Comparison of ENCODE assay signal across 8 cellular contexts in genomic region chr19:48321372-48321621, GRCh38. TPM values are rescaled to one million over a fixed set of nuclear protein-coding genes. Genes with fewer than 3 reads are reported as not detected.
DNase-seq lines count a peak whose midpoint lies in the region; ATAC-seq, FAIRE-seq and TF ChIP-seq lines count a peak whose summit lies in the region.

No MANE protein-coding gene starts in this region.

- H3K4me1 ChIP-seq in right cardiac atrium (ENCODE audit: control insufficient read depth, insufficient read depth, low read length): no peaks in the 10 kb centered on the region

- no peaks in the 10 kb centered on the region for H3K27me3 Mint-ChIP-seq in T-helper 17 cell

- ATAC-seq in HG02798 (IDR thresholded peaks at IDR 0.05; ENCODE audit: poor library complexity, unreplicated experiment) (peak; percentile 62), T-helper 17 cell (peak; percentile 64), right cardiac atrium (peak; percentile 84 to 87)

- no peaks in the 10 kb centered on the region for H3K27me3 ChIP-seq in right cardiac atrium (ENCODE audit: control insufficient read depth, insufficient read depth)

- H3K9me3 ChIP-seq in T-helper 17 cell (ENCODE audit: control insufficient read depth, low read length, poor library complexity, severe bottlenecking): no peaks in the 10 kb centered on the region
- no peaks in the 10 kb centered on the region for H3K9me3 ChIP-seq in right cardiac atrium (ENCODE audit: control insufficient read depth, low read length)

- peak overlapping the region; percentile 97 for H3K4me3 Mint-ChIP-seq in T-helper 17 cell

- intact Hi-C loops in right cardiac atrium (cut with DNase I): no loop called here

- peak overlapping the region; percentile 45 for H3K4me3 ChIP-seq in right cardiac atrium (ENCODE audit: low read length)
- H3K4me3 ChIP-seq in retinal pigment epithelial cell (ENCODE audit: low read length): peak overlapping the region; percentile 57

- no peak for TF ChIP-seq CTCF in retinal pigment epithelial cell (conservative IDR thresholded peaks at IDR 0.05; ENCODE audit: low read depth, low read length)

- peak; percentile 81 for FAIRE-seq in G401.6 (lab: Jason Lieb, UNC)

- H3K36me3 Mint-ChIP-seq in T-helper 17 cell (ENCODE audit: low read depth): peaks cover 3% of the 10 kb centered on the region

- WGBS in right cardiac atrium: under 1% methylated on average over 22 of the region's 22 CpGs

- peak overlapping the region; percentile 100 for H3K27ac Mint-ChIP-seq in T-helper 17 cell

- DNase-seq in NCI-H1694 (lab: John Stamatoyannopoulos, UW) (peak; percentile 85), T-helper 17 cell (peak; percentile 87 to 96 (median 94)), amygdala (lab: John Stamatoyannopoulos, UW) (peak in 52 of 56 donors; percentile 38 to 88 (median 68)), right cardiac atrium (peak; percentile 98 to 99 (median 99)), retinal pigment epithelial cell (ENCODE audit: low read depth) (peak; percentile 79), middle frontal gyrus (ENCODE audit: extremely low spot score, low spot score) (no peak)

- peaks cover 44% of the 10 kb centered on the region for H3K4me1 Mint-ChIP-seq in T-helper 17 cell

- peak overlapping the region; percentile 95 for H3K27ac ChIP-seq in right cardiac atrium (ENCODE audit: low read length)

RNA-seq across cellular contexts. Expression of gene EMP3, which starts 4.1 kb away (rescaled TPM):
- total RNA-seq in T-helper 17 cell (100 to 1,000 TPM; 286 to 374 TPM), right cardiac atrium (100 to 1,000 TPM in 1 of 4 donors, 10 to 100 TPM in 3; 58.0 to 114 (median 80.0) TPM)
- 66.7 TPM for polyA plus RNA-seq in right cardiac atrium

RNA-seq across cellular contexts. Expression of gene TMEM143, which starts 42.4 kb away (rescaled TPM):
- total RNA-seq in T-helper 17 cell (1 to 10 TPM; 7.9 to 8.8 TPM), right cardiac atrium (10 to 100 TPM; 35.0 to 56.7 (median 47.5) TPM)
- 35.0 TPM for polyA plus RNA-seq in right cardiac atrium

RNA-seq across cellular contexts. Expression of gene SYNGR4, which starts 42.9 kb away (rescaled TPM):
- not detected for total RNA-seq in T-helper 17 cell
- not detected for total RNA-seq in right cardiac atrium
- polyA plus RNA-seq in right cardiac atrium: not detected

RNA-seq across cellular contexts. Expression of gene ZNF114, which starts 51.4 kb away (rescaled TPM):
- total RNA-seq in T-helper 17 cell: not detected
- under 1 TPM; 0.25 to 0.46 (median 0.42) TPM for total RNA-seq in right cardiac atrium
- polyA plus RNA-seq in right cardiac atrium: 0.43 TPM
